14 cellular contexts compared by ENCODE assay signal in genomic region chr17:2095536-2095910, GRCh38. TPM values are rescaled to one million over a fixed set of nuclear protein-coding genes. Genes with fewer than 3 reads are reported as not detected.
DNase-seq lines count a peak whose midpoint lies in the region; ATAC-seq and TF ChIP-seq lines count a peak whose summit lies in the region.
"Had no signal": no experiment of that assay in that cellular context is flagged by ENCODE, and none has a peak within 500 bp of the region (broad histone marks: within the 10 kb centered on the region; RNA-seq: fewer than 3 reads in every experiment).

No MANE protein-coding gene starts in this region.

- H3K4me3 ChIP-seq in right atrium auricular region (no peak overlapping the region), right cardiac atrium (ENCODE audit: low read length) (no peak overlapping the region), trophoblast cell (ENCODE audit: low read depth, low read length) (no peak overlapping the region)

- DNase-seq in right atrium auricular region (ENCODE audit: low spot score), result no peak
- no peak for DNase-seq in cardiac septum (ENCODE audit: low spot score)
- DNase-seq in right cardiac atrium, result no peak
- no peak for DNase-seq in trophoblast cell
- no peak for DNase-seq in NCI-H226
- no peak for DNase-seq in amygdala (lab: John Stamatoyannopoulos, UW)
- DNase-seq in SW 1271 (lab: John Stamatoyannopoulos, UW), result no peak
- no peak for DNase-seq in NOMO-1 treated with dmso at 0.1 percent for 144 hours (lab: John Stamatoyannopoulos, UW; ENCODE audit: unreplicated experiment)
- DNase-seq: activated CD4-positive, alpha-beta T cell treated with anti-CD3 and anti-CD28 coated beads, Interleukin-2, amount 10 ng/mL, durations not matched to agents 7 days and 5 days; CD8-positive, alpha-beta T cell; central memory CD4-positive, alpha-beta T cell; EL; foreskin melanocyte; MV-4-11 had no signal

- no peaks in the 10 kb centered on the region for H3K79me1 ChIP-seq in trophoblast cell (ENCODE audit: low read length)

- H3K4ac ChIP-seq in trophoblast cell (ENCODE audit: low read depth, low read length), result no peak overlapping the region

- no peak overlapping the region for H3K4me2 ChIP-seq in trophoblast cell (ENCODE audit: low read length)

- TF ChIP-seq CTCF in right atrium auricular region (IDR thresholded peaks at IDR 0.05), result no peak

- H3K4me1 ChIP-seq in right atrium auricular region (peaks cover 0 to 29% of the 10 kb centered on the region in 2 donors), right cardiac atrium (ENCODE audit: control insufficient read depth, insufficient read depth, low read length) (peaks cover 7% of the 10 kb centered on the region), trophoblast cell (ENCODE audit: control insufficient read depth in 1 of 2, insufficient read depth in 2 of 2, low read length in 2 of 2) (peaks cover 2 to 9% of the 10 kb centered on the region in 2 experiments)

- H2BK5ac ChIP-seq in trophoblast cell (ENCODE audit: low read depth, low read length, poor library complexity), result no peak overlapping the region

- peak overlapping the region; percentile 33 for H3K18ac ChIP-seq in trophoblast cell (ENCODE audit: low read length)

- H3K9me3 ChIP-seq in right atrium auricular region (no peaks in the 10 kb centered on the region), right cardiac atrium (ENCODE audit: control insufficient read depth, low read length) (no peaks in the 10 kb centered on the region), trophoblast cell (ENCODE audit: insufficient read depth, low read depth, low read length) (no peaks in the 10 kb centered on the region)

- H4K8ac ChIP-seq in trophoblast cell (ENCODE audit: low read depth, low read length), result no peak overlapping the region

- no peak for ATAC-seq in right cardiac atrium
- ATAC-seq: CD8-positive, alpha-beta T cell had no signal

- no peaks in the 10 kb centered on the region for H3K79me2 ChIP-seq in trophoblast cell (ENCODE audit: control insufficient read depth, insufficient read depth, low read length, poor library complexity)

- H4K12ac ChIP-seq in trophoblast cell (ENCODE audit: low read depth, low read length), result no peak overlapping the region

- no peak overlapping the region for H3K23ac ChIP-seq in trophoblast cell (ENCODE audit: low read length)

- H3K27me3 ChIP-seq in right atrium auricular region (no peaks in the 10 kb centered on the region), right cardiac atrium (ENCODE audit: control insufficient read depth, insufficient read depth) (no peaks in the 10 kb centered on the region), trophoblast cell (ENCODE audit: insufficient read depth, low read length) (no peaks in the 10 kb centered on the region)

- H3K14ac ChIP-seq in trophoblast cell (ENCODE audit: low read length), result no peak overlapping the region

- intact Hi-C loops in cardiac septum (cut with DNase I), result loop anchor here (2.0 kb wide), 1 partner anchor 149 kb away; no protein-coding TSS in a partner anchor
- intact Hi-C loops in right cardiac atrium (cut with DNase I), result loop anchor here in 2 of 4 donors (5.0 to 10.0 kb wide), 3 partner anchors 79 to 147 kb away; no protein-coding TSS in a partner anchor

- WGBS in right cardiac atrium, result 81% methylated on average over 10 of the region's 10 CpGs
- no CpG with 5 or more reads among the region's 10 CpGs for WGBS in trophoblast cell (ENCODE audit: extremely low coverage, insufficient coverage, insufficient read length)

- H3K36me3 ChIP-seq in right atrium auricular region (no peaks in the 10 kb centered on the region), trophoblast cell (ENCODE audit: control insufficient read depth in 1 of 2, insufficient read depth in 2 of 2, low read length in 2 of 2) (no peaks in the 10 kb centered on the region)

- H4K91ac ChIP-seq in trophoblast cell (ENCODE audit: low read depth, low read length), result no peak overlapping the region

- H3K9ac ChIP-seq in trophoblast cell (ENCODE audit: low read length), result no peak overlapping the region

- no peak overlapping the region for H2AFZ ChIP-seq in trophoblast cell (ENCODE audit: insufficient read depth, low read length, poor library complexity)

- H3K27ac ChIP-seq in right atrium auricular region (peak overlapping the region; percentile 15 to 46), right cardiac atrium (ENCODE audit: low read length) (peak overlapping the region; percentile 3), trophoblast cell (ENCODE audit: low read depth, low read length) (no peak overlapping the region)

- H2AK5ac ChIP-seq in trophoblast cell (ENCODE audit: low read length), result no peak overlapping the region

- no peak overlapping the region for H2BK120ac ChIP-seq in trophoblast cell (ENCODE audit: insufficient read depth, low read length, poor library complexity)

- no peak overlapping the region for H2BK12ac ChIP-seq in trophoblast cell (ENCODE audit: low read length)

RNA-seq across cellular contexts. Expression of gene HIC1, which starts 40.6 kb away (rescaled TPM):
- 10 to 100 TPM; 15.5 to 18.0 TPM for total RNA-seq in right atrium auricular region
- 15.0 TPM for total RNA-seq in cardiac septum
- 10 to 100 TPM; 16.9 to 33.0 (median 24.7) TPM for total RNA-seq in right cardiac atrium
- 10.3 TPM for polyA plus RNA-seq in right cardiac atrium
- 1.4 and 1.7 TPM in 2 replicates for polyA plus RNA-seq in trophoblast cell (2013)

RNA-seq across cellular contexts. Expression of gene OVCA2, which starts 53.7 kb away (rescaled TPM):
- total RNA-seq in right atrium auricular region, result 10 to 100 TPM; 29.6 to 31.7 TPM
- 19.8 TPM for total RNA-seq in cardiac septum
- total RNA-seq in right cardiac atrium, result 10 to 100 TPM; 15.3 to 29.4 (median 20.5) TPM
- polyA plus RNA-seq in right cardiac atrium, result 35.6 TPM
- polyA plus RNA-seq in trophoblast cell (2013), result 40.2 and 44.9 TPM in 2 replicates
